In genomic region chr6:126307859-126308258, GRCh38 we compare ENCODE assay signal across 15 cellular contexts. TPM values are rescaled to one million over a fixed set of nuclear protein-coding genes. Genes with fewer than 3 reads are reported as not detected.
DNase-seq lines count a peak whose midpoint lies in the region; ATAC-seq and TF ChIP-seq lines count a peak whose summit lies in the region.
"Had no signal": no experiment of that assay in that cellular context is flagged by ENCODE, and none has a peak within 500 bp of the region (broad histone marks: within the 10 kb centered on the region; RNA-seq: fewer than 3 reads in every experiment).

No MANE protein-coding gene starts in this region.

- no peak for TF ChIP-seq CTCF in omental fat pad (IDR thresholded peaks at IDR 0.05)

- peak; percentile 57 for DNase-seq in EL
- peak; percentile 84 for DNase-seq in NCI-H226
- DNase-seq in dermis microvascular lymphatic vessel endothelial cell (ENCODE audit: low read depth in 2 of 2): peak; percentile 16 to 45
- DNase-seq in omental fat pad (ENCODE audit: low spot score): peak; percentile 23
- DNase-seq in stimulated activated CD4-positive, alpha-beta T cell treated with anti-CD3 and anti-CD28 coated beads, Interleukin-15, amount 100 ng/mL, for 24 hours: no peak
- DNase-seq: activated CD4-positive, alpha-beta T cell treated with anti-CD3 and anti-CD28 coated beads, Interleukin-2, amount 10 ng/mL, durations not matched to agents 7 days and 5 days; activated gamma-delta T cell treated with Interleukin-2 at 50 U/mL for 16 hours; Caco-2; H9; KBM-7; NCI-H2029; occipital lobe had no signal

- peak; percentile 48 for ATAC-seq in omental fat pad (ENCODE audit: low FRiP score)
- ATAC-seq in GM21786 (IDR thresholded peaks at IDR 0.05; ENCODE audit: unreplicated experiment): no peak
- no peak for ATAC-seq in GM21529 (IDR thresholded peaks at IDR 0.05; ENCODE audit: unreplicated experiment)
- ATAC-seq in HG03108 (IDR thresholded peaks at IDR 0.05; ENCODE audit: unreplicated experiment): no peak

RNA-seq across cellular contexts. Expression of gene CENPW, which starts 32.1 kb away (rescaled TPM):
- total RNA-seq in dermis microvascular lymphatic vessel endothelial cell (3.5 and 14.4 TPM in 2 replicates), omental fat pad (1 to 10 TPM in 2 of 4 donors, not detected in 2; 2.5 to 2.9 TPM)
